In genomic region chr3:125353128-125353527, GRCh38 we compare ENCODE assay signal across 2 cellular contexts.
TF ChIP-seq lines count a peak whose summit lies in the region.

No MANE protein-coding gene starts in this region.

TF ChIP-seq in HepG2, 621 proteins besides CTCF, POLR2A, EP300 and RAD21:
- TF ChIP-seq CEBPG (CRISPR knock-in tag; IDR thresholded peaks at IDR 0.05): peak; percentile 62
- TF ChIP-seq RFXANK (CRISPR knock-in tag; IDR thresholded peaks at IDR 0.05): no peak
- peak; percentile 73 for TF ChIP-seq ATF7 (IDR thresholded peaks at IDR 0.05)
- no peak for TF ChIP-seq ATF7 (CRISPR knock-in tag; IDR thresholded peaks at IDR 0.05)
- TF ChIP-seq MTF2 (CRISPR knock-in tag; IDR thresholded peaks at IDR 0.05; ENCODE audit: borderline replicate concordance): no peak
- no peak for TF ChIP-seq TSC22D2 (CRISPR knock-in tag; IDR thresholded peaks at IDR 0.05; ENCODE audit: borderline replicate concordance)
- TF ChIP-seq CEBPB (IDR thresholded peaks at IDR 0.05; ENCODE audit: borderline replicate concordance, low read depth, low read length): peak; percentile 84
- peak in 1 of 2 experiments; percentile 31; a peak in 1 of 4 replicates for TF ChIP-seq ATF4 (CRISPR knock-in tag; IDR thresholded peaks at IDR 0.05)
- no peak for TF ChIP-seq REPIN1 (CRISPR knock-in tag; IDR thresholded peaks at IDR 0.05; ENCODE audit: borderline replicate concordance, low read depth)

TF ChIP-seq in HCT116, 20 proteins besides CTCF, POLR2A, EP300 and RAD21:
- TF ChIP-seq ATF3 (IDR thresholded peaks at IDR 0.05) (peak; percentile 47; the same call in 1 of the 2 replicates), JUND (IDR thresholded peaks at IDR 0.05) (no peak)
